Comparison of ENCODE assay signal across 1 cellular context in the genomic region with DNA sequence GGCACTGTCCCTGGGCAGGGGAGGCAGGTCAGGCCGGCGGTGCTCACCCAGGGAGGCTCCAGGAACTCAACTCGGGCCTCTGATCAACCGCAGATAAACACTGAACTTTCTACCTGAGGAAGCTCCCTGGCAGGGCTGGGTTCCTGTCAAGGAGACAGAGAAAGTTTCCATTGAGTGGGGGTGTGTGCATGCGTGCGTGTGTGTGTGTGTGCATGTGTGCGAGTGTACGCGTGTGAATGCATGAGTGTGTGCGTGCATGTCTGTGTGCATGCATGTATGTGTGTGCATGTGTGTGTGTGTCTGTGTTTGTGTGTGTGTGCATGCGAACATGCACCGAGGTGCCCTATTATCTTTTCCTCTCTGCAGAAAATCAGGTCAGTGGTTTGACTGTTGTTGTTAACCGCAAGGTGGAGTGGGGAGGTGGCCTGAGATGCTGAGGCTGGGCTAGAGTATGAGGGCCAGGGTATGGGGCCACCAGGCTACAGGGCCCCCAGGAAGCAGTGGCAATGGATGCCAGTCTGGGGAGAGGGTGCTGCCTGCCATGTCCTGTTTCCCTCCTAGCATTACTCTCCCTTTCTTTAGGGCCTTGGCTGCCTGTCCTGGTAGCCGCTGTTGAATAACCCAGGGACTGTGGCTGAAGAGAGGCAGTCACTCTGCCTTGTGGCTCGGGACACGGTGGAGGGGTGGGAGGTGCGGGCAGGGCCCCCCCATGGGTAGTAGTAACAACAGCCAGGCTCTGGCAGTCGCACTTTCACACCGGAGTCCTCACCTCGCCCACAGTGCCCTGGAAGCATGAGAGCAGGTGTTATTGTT.
TF ChIP-seq lines count a peak whose summit lies in the region.

No MANE protein-coding gene starts in this region.

TF ChIP-seq in HepG2, 621 proteins besides CTCF, POLR2A, EP300 and RAD21 (continued from another document and continues in another):
- TF ChIP-seq, protein P1, sequence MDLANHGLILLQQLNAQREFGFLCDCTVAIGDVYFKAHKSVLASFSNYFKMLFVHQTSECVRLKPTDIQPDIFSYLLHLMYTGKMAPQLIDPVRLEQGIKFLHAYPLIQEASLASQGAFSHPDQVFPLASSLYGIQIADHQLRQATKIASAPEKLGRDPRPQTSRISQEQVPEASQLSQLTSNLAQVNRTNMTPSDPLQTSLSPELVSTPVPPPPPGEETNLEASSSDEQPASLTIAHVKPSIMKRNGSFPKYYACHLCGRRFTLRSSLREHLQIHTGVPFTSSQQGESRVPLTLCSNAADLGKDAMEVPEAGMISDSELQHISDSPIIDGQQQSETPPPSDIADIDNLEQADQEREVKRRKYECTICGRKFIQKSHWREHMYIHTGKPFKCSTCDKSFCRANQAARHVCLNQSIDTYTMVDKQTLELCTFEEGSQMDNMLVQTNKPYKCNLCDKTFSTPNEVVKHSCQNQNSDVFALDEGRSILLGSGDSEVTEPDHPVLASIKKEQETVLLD (CRISPR knock-in tag; IDR thresholded peaks at IDR 0.05; ENCODE audit: low read depth), result no peak
- TF ChIP-seq, protein P2, sequence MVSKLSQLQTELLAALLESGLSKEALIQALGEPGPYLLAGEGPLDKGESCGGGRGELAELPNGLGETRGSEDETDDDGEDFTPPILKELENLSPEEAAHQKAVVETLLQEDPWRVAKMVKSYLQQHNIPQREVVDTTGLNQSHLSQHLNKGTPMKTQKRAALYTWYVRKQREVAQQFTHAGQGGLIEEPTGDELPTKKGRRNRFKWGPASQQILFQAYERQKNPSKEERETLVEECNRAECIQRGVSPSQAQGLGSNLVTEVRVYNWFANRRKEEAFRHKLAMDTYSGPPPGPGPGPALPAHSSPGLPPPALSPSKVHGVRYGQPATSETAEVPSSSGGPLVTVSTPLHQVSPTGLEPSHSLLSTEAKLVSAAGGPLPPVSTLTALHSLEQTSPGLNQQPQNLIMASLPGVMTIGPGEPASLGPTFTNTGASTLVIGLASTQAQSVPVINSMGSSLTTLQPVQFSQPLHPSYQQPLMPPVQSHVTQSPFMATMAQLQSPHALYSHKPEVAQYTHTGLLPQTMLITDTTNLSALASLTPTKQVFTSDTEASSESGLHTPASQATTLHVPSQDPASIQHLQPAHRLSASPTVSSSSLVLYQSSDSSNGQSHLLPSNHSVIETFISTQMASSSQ (IDR thresholded peaks at IDR 0.05; ENCODE audit: low read depth), result no peak
- TF ChIP-seq, protein P2 (CRISPR knock-in tag; IDR thresholded peaks at IDR 0.05; ENCODE audit: borderline replicate concordance), result no peak
- TF ChIP-seq, protein P3, sequence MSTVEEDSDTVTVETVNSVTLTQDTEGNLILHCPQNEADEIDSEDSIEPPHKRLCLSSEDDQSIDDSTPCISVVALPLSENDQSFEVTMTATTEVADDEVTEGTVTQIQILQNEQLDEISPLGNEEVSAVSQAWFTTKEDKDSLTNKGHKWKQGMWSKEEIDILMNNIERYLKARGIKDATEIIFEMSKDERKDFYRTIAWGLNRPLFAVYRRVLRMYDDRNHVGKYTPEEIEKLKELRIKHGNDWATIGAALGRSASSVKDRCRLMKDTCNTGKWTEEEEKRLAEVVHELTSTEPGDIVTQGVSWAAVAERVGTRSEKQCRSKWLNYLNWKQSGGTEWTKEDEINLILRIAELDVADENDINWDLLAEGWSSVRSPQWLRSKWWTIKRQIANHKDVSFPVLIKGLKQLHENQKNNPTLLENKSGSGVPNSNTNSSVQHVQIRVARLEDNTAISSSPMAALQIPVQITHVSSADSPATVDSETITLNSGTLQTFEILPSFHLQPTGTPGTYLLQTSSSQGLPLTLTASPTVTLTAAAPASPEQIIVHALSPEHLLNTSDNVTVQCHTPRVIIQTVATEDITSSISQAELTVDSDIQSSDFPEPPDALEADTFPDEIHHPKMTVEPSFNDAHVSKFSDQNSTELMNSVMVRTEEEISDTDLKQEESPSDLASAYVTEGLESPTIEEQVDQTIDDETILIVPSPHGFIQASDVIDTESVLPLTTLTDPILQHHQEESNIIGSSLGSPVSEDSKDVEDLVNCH (CRISPR knock-in tag; IDR thresholded peaks at IDR 0.05), result no peak
- TF ChIP-seq SMARCC2 (IDR thresholded peaks at IDR 0.05) (no peak), U2AF1 (optimal IDR thresholded peaks at IDR 0.05; ENCODE audit: low read depth, low read length) (no peak), ZFX (CRISPR knock-in tag; IDR thresholded peaks at IDR 0.05; ENCODE audit: low read depth) (peak; percentile 27), NPAS2 (CRISPR knock-in tag; IDR thresholded peaks at IDR 0.05; ENCODE audit: borderline replicate concordance) (no peak), BRD4 (CRISPR knock-in tag; IDR thresholded peaks at IDR 0.05) (0 out of 2 replicates have a peak, but pooled peaks have one; percentile 27), ARHGAP35 (CRISPR knock-in tag; IDR thresholded peaks at IDR 0.05; ENCODE audit: borderline replicate concordance) (no peak), NFE2L2 (IDR thresholded peaks at IDR 0.05; ENCODE audit: low read length) (no peak), BCL6 (CRISPR knock-in tag; IDR thresholded peaks at IDR 0.05) (0 out of 2 replicates have a peak, but pooled peaks have one; percentile 25), TAF1 (CRISPR knock-in tag; IDR thresholded peaks at IDR 0.05) (no peak), CHD4 (IDR thresholded peaks at IDR 0.05; ENCODE audit: borderline replicate concordance, low read length) (no peak), KDM2A (CRISPR knock-in tag; IDR thresholded peaks at IDR 0.05; ENCODE audit: borderline replicate concordance, low read depth) (no peak), ISL2 (CRISPR knock-in tag; IDR thresholded peaks at IDR 0.05) (0 out of 2 replicates have a peak, but pooled peaks have one; percentile 26), ZNF441 (CRISPR knock-in tag; IDR thresholded peaks at IDR 0.05; ENCODE audit: borderline replicate concordance) (no peak)
- TF ChIP-seq, protein P4, sequence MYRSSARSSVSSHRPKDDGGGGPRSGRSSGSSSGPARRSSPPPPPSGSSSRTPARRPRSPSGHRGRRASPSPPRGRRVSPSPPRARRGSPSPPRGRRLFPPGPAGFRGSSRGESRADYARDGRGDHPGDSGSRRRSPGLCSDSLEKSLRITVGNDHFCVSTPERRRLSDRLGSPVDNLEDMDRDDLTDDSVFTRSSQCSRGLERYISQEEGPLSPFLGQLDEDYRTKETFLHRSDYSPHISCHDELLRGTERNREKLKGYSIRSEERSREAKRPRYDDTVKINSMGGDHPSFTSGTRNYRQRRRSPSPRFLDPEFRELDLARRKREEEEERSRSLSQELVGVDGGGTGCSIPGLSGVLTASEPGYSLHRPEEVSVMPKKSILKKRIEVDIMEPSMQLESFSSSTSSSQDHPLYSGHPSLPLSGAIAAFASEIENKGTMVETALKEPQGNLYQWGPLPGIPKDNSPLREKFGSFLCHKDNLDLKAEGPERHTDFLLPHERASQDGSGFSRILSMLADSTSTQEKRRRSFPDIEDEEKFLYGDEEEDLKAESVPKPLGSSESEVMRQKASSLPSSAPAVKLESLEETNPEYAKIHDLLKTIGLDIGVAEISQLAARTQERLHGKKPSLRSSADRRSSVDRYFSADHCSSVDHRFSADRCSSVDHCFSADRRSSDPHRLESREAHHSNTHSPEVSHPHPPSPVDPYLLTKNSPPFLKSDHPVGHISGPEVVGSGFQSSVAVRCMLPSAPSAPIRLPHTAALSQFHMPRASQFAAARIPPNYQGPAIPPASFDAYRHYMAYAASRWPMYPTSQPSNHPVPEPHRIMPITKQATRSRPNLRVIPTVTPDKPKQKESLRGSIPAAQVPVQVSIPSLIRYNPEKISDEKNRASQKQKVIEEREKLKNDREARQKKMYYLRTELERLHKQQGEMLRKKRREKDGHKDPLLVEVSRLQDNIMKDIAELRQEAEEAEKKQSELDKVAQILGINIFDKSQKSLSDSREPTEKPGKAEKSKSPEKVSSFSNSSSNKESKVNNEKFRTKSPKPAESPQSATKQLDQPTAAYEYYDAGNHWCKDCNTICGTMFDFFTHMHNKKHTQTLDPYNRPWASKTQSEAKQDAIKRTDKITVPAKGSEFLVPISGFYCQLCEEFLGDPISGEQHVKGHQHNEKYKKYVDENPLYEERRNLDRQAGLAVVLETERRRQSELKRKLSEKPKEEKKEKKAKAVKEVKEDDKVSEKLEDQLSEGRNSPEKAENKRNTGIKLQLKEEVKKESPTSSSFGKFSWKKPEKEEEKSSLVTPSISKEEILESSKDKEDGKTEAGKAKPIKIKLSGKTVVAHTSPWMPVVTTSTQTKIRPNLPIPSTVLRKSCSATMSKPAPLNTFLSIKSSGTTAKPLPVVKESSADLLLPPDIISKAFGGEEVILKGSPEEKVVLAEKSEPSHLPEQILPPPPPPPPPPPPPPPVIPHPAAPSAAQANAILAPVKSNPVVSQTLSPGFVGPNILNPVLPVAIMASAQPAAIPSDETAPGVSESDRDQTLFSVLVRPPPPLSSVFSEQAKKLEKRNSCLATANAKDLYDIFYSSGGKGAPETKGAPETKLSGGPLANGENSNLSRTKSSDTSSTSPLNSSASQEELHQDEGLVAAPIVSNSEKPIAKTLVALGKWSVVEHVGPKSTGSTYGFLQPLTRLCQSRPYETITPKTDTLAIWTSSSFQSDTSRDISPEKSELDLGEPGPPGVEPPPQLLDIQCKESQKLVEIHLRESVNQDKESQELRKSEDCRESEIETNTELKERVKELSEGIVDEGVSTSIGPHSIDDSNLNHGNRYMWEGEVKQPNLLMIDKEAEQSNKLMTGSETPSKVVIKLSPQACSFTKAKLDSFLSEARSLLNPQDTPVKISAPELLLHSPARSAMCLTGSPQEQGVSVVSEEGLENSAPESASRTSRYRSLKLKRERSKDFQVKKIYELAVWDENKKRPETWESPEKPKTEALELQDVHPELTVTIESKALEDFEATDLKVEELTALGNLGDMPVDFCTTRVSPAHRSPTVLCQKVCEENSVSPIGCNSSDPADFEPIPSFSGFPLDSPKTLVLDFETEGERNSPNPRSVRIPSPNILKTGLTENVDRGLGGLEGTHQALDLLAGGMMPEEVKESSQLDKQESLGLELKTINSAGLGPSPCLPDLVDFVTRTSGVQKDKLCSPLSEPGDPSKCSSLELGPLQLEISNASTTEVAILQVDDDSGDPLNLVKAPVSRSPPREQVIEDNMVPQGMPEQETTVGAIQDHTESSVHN (CRISPR knock-in tag; IDR thresholded peaks at IDR 0.05), result peak; percentile 42; the same call in 1 of the 2 replicates
- TF ChIP-seq, protein P5, sequence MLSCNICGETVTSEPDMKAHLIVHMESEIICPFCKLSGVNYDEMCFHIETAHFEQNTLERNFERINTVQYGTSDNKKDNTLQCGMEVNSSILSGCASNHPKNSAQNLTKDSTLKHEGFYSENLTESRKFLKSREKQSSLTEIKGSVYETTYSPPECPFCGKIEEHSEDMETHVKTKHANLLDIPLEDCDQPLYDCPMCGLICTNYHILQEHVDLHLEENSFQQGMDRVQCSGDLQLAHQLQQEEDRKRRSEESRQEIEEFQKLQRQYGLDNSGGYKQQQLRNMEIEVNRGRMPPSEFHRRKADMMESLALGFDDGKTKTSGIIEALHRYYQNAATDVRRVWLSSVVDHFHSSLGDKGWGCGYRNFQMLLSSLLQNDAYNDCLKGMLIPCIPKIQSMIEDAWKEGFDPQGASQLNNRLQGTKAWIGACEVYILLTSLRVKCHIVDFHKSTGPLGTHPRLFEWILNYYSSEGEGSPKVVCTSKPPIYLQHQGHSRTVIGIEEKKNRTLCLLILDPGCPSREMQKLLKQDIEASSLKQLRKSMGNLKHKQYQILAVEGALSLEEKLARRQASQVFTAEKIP (CRISPR knock-in tag; IDR thresholded peaks at IDR 0.05; ENCODE audit: borderline replicate concordance), result no peak
- TF ChIP-seq, protein P6, sequence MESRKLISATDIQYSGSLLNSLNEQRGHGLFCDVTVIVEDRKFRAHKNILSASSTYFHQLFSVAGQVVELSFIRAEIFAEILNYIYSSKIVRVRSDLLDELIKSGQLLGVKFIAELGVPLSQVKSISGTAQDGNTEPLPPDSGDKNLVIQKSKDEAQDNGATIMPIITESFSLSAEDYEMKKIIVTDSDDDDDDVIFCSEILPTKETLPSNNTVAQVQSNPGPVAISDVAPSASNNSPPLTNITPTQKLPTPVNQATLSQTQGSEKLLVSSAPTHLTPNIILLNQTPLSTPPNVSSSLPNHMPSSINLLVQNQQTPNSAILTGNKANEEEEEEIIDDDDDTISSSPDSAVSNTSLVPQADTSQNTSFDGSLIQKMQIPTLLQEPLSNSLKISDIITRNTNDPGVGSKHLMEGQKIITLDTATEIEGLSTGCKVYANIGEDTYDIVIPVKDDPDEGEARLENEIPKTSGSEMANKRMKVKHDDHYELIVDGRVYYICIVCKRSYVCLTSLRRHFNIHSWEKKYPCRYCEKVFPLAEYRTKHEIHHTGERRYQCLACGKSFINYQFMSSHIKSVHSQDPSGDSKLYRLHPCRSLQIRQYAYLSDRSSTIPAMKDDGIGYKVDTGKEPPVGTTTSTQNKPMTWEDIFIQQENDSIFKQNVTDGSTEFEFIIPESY (CRISPR knock-in tag; IDR thresholded peaks at IDR 0.05), result no peak
- TF ChIP-seq, protein P7, sequence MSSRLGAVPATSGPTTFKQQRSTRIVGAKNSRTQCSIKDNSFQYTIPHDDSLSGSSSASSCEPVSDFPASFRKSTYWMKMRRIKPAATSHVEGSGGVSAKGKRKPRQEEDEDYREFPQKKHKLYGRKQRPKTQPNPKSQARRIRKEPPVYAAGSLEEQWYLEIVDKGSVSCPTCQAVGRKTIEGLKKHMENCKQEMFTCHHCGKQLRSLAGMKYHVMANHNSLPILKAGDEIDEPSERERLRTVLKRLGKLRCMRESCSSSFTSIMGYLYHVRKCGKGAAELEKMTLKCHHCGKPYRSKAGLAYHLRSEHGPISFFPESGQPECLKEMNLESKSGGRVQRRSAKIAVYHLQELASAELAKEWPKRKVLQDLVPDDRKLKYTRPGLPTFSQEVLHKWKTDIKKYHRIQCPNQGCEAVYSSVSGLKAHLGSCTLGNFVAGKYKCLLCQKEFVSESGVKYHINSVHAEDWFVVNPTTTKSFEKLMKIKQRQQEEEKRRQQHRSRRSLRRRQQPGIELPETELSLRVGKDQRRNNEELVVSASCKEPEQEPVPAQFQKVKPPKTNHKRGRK (CRISPR knock-in tag; IDR thresholded peaks at IDR 0.05), result no peak
